ENCODE assay signal across 12 cellular contexts in genomic region chr5:88879724-88880123, GRCh38. TPM values are rescaled to one million over a fixed set of nuclear protein-coding genes. Genes with fewer than 3 reads are reported as not detected.
DNase-seq lines count a peak whose midpoint lies in the region; ATAC-seq, FAIRE-seq and TF ChIP-seq lines count a peak whose summit lies in the region.
"Had no signal": no experiment of that assay in that cellular context is flagged by ENCODE, and none has a peak within 500 bp of the region (broad histone marks: within the 10 kb centered on the region; RNA-seq: fewer than 3 reads in every experiment).

No MANE protein-coding gene starts in this region.

- H3K36me3 Mint-ChIP-seq in WTC11: no peaks in the 10 kb centered on the region

- peaks cover 63% of the 10 kb centered on the region for H3K4me1 ChIP-seq in Panc1 (ENCODE audit: control insufficient read depth, insufficient read depth, low read length)
- peaks cover 2 to 4% of the 10 kb centered on the region in 2 donors for H3K4me1 ChIP-seq in kidney (ENCODE audit: control insufficient read depth in 1 of 2, insufficient read depth in 1 of 2, low read depth in 1 of 2, low read length in 2 of 2)
- H3K4me1 ChIP-seq in skeletal muscle tissue (ENCODE audit: control insufficient read depth in 3 of 3, insufficient read depth in 3 of 3, low read length in 3 of 3): peaks cover 0 to 30% (median 19%) of the 10 kb centered on the region in 3 donors

- no peak for FAIRE-seq in kidney (lab: Jason Lieb, UNC)

- CTCF ChIA-PET in Panc1 (lab: Charles Lee) (no interaction called here), WTC11 (lab: Charles Lee) (no interaction called here)

- peak overlapping the region; percentile 58 for H3K4me3 ChIP-seq in GM12875 (ENCODE audit: low read depth, low read length)
- peak overlapping the region; percentile 8 to 19; a peak in 3 of 4 replicates for H3K4me3 ChIP-seq in Panc1 (ENCODE audit: low read depth in 2 of 2, low read length in 2 of 2)
- peak overlapping the region; percentile 46 to 48 for H3K4me3 ChIP-seq in kidney (ENCODE audit: low read length in 2 of 2)
- peak overlapping the region; percentile 6 to 93 (median 49) for H3K4me3 ChIP-seq in skeletal muscle tissue (ENCODE audit: low read length in 3 of 3)

- H3K27ac Mint-ChIP-seq in WTC11: no peak overlapping the region
- H3K27ac Mint-ChIP-seq: activated CD8-positive, alpha-beta T cell treated with anti-CD3 and anti-CD28 coated beads, Interleukin-2, amount 10 ng/mL, durations not matched to agents 7 days and 5 days had no signal

- no peaks in the 10 kb centered on the region for H3K9me3 Mint-ChIP-seq in WTC11

- no peak for DNase-seq in Panc1 (ENCODE audit: low read depth, low spot score)
- DNase-seq in kidney: no peak
- DNase-seq in activated effector memory CD4-positive, alpha-beta T cell treated with Interleukin-2 at 50 U/mL for 16 hours: no peak
- no peak for DNase-seq in WTC11 (ENCODE audit: low spot score)
- DNase-seq: activated CD8-positive, alpha-beta T cell treated with anti-CD3 and anti-CD28 coated beads, Interleukin-2, amount 10 ng/mL, durations not matched to agents 7 days and 5 days; Caco-2; NCI-H2029 had no signal

- H3K27me3 ChIP-seq in Panc1 (ENCODE audit: control insufficient read depth, insufficient read depth, low read length): no peaks in the 10 kb centered on the region
- no peaks in the 10 kb centered on the region for H3K27me3 ChIP-seq in skeletal muscle tissue (ENCODE audit: control insufficient read depth in 3 of 3, insufficient read depth in 3 of 3, low read length in 3 of 3)

- peak overlapping the region; percentile 71 for H3K27ac ChIP-seq in Panc1 (ENCODE audit: low read length)
- peak overlapping the region in 1 of 2 donors; percentile 36 for H3K27ac ChIP-seq in kidney (ENCODE audit: low read depth in 2 of 2, low read length in 2 of 2)
- H3K27ac ChIP-seq in skeletal muscle tissue (ENCODE audit: low read depth, low read length): peak overlapping the region; percentile 14
- H3K27ac ChIP-seq: HL-60 had no signal

- peaks cover 15% of the 10 kb centered on the region for H3K4me1 Mint-ChIP-seq in WTC11

- TF ChIP-seq CTCF in GM12875 (IDR thresholded peaks at IDR 0.05; ENCODE audit: borderline replicate concordance, insufficient read depth, low read depth, low read length) (no peak), Panc1 (IDR thresholded peaks at IDR 0.05) (no peak), kidney (IDR thresholded peaks at IDR 0.05; ENCODE audit: borderline replicate concordance, extremely low read depth, insufficient read depth) (no peak), WTC11 (IDR thresholded peaks at IDR 0.05) (no peak)

- H3K36me3 ChIP-seq in Panc1 (ENCODE audit: control insufficient read depth, insufficient read depth, low read length) (no peaks in the 10 kb centered on the region; the same call in 1 of the 2 replicates), kidney (ENCODE audit: control insufficient read depth in 1 of 2, insufficient read depth in 2 of 2, low read length in 2 of 2) (no peaks in the 10 kb centered on the region), skeletal muscle tissue (ENCODE audit: control insufficient read depth in 3 of 3, insufficient read depth in 3 of 3, low read length in 3 of 3) (peaks cover 0 to 5% (median 4%) of the 10 kb centered on the region in 3 donors)

- POLR2A ChIA-PET in Panc1 (lab: Charles Lee) (no interaction called here), WTC11 (lab: Charles Lee) (no interaction called here)

- no peak overlapping the region for H3K4me3 Mint-ChIP-seq in WTC11
- H3K4me3 Mint-ChIP-seq: activated CD8-positive, alpha-beta T cell treated with anti-CD3 and anti-CD28 coated beads, Interleukin-2, amount 10 ng/mL, durations not matched to agents 7 days and 5 days had no signal

- ATAC-seq in Panc1 (no peak), GM18909 (IDR thresholded peaks at IDR 0.05; ENCODE audit: poor library complexity, unreplicated experiment) (no peak), GM19035 (IDR thresholded peaks at IDR 0.05; ENCODE audit: unreplicated experiment) (no peak), WTC11 (no peak)
- ATAC-seq: activated CD8-positive, alpha-beta T cell treated with anti-CD3 and anti-CD28 coated beads, Interleukin-2, amount 10 ng/mL, durations not matched to agents 7 days and 5 days had no signal

- no peaks in the 10 kb centered on the region for H3K9me3 ChIP-seq in Panc1 (ENCODE audit: control insufficient read depth, insufficient read depth, low read depth, low read length)
- no peaks in the 10 kb centered on the region for H3K9me3 ChIP-seq in kidney (ENCODE audit: control insufficient read depth in 1 of 2, low read length in 2 of 2)
- no peaks in the 10 kb centered on the region for H3K9me3 ChIP-seq in skeletal muscle tissue (ENCODE audit: control insufficient read depth in 3 of 3, low read length in 3 of 3)
- H3K9me3 ChIP-seq: Caco-2 had no signal

- in situ Hi-C loops in Panc1 (cut with HindIII; ENCODE audit: low pct_unique_long_range_greater_than_20kb, low sequenced_read_pairs): no loop called here

- intact Hi-C loops in Panc1 (cut with micrococcal nuclease; ENCODE audit: unreplicated experiment): loop anchor here (5.0 to 10.0 kb wide), 2 partner anchors 52 to 1385 kb away; no protein-coding TSS in a partner anchor
- intact Hi-C loops in kidney (cut with DNase I): loop anchor here (10.0 kb wide), 1 partner anchor 135 kb away; no protein-coding TSS in a partner anchor

- peaks cover 22% of the 10 kb centered on the region for H3K27me3 Mint-ChIP-seq in WTC11 (ENCODE audit: low read depth)

- BruUV-seq in Panc1 (replicated peaks; lab: Mats Ljungman, UMichigan): no TSS peak

- H3K9ac ChIP-seq in kidney (ENCODE audit: low read length in 2 of 2): peak overlapping the region in 1 of 2 donors; percentile 47
- peak overlapping the region in 2 of 3 donors; percentile 16 to 54 for H3K9ac ChIP-seq in skeletal muscle tissue (ENCODE audit: low read depth in 1 of 3, low read length in 3 of 3)

TF ChIP-seq in WTC11, 78 proteins besides CTCF, POLR2A, EP300 and RAD21:
- TF ChIP-seq, protein P1, sequence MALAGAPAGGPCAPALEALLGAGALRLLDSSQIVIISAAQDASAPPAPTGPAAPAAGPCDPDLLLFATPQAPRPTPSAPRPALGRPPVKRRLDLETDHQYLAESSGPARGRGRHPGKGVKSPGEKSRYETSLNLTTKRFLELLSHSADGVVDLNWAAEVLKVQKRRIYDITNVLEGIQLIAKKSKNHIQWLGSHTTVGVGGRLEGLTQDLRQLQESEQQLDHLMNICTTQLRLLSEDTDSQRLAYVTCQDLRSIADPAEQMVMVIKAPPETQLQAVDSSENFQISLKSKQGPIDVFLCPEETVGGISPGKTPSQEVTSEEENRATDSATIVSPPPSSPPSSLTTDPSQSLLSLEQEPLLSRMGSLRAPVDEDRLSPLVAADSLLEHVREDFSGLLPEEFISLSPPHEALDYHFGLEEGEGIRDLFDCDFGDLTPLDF (CRISPR knock-in tag; IDR thresholded peaks at IDR 0.05): no peak
- no peak for TF ChIP-seq ZNF425 (CRISPR knock-in tag; conservative IDR thresholded peaks at IDR 0.05)
- TF ChIP-seq CREM (CRISPR knock-in tag; IDR thresholded peaks at IDR 0.05): no peak

RNA-seq across cellular contexts. Expression of gene MEF2C, which starts 3.3 kb away (rescaled TPM):
- total RNA-seq in Panc1 (2021; ENCODE audit: unreplicated experiment): 9.9 TPM
- polyA plus RNA-seq in Panc1 (2012; ENCODE audit: insufficient read length): 6.6 TPM
- 75.4 TPM for total RNA-seq in kidney
- 5.3 TPM for polyA plus RNA-seq in kidney (ENCODE audit: insufficient read depth, low read depth, low replicate concordance)
- total RNA-seq in skeletal muscle tissue: 464 TPM
- 1.4 to 3.6 TPM (median 1.7 TPM) in 3 replicates for total RNA-seq in WTC11 (2021)
